Comparison of ENCODE assay signal across 13 cellular contexts in the genomic region with DNA sequence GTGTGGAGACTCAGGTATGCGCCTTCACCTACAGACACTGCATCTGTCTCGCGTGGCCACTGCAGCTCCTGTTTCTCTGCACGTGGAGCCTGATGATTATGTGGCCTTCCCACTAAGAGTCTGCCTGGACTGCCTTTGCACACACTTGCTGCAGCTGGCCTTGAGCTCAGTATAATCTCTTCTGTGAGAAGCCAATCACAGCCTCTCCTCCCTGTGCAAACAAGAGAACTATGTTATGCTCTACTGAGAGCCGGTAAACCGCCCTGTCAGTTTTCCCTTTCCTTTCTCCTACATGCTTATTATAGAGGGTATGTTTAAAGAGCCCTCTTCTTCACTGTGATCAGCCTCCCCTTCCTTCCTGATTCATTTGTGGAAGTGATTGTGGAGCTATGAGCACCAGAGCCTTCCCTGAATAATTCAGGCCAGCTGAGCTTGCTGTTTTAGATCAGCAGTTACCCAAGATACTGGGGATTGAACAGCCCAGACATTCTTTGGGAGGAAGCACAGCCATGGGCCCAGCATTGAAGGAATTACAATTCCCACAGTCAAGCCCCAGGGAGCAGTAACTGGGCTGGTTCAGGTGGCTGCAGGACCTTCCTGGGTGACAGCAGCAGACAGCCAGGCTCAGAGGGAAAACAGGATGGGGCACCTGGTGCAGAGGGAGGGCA. TPM values are rescaled to one million over a fixed set of nuclear protein-coding genes. Genes with fewer than 3 reads are reported as not detected.
DNase-seq lines count a peak whose midpoint lies in the region; ATAC-seq and TF ChIP-seq lines count a peak whose summit lies in the region.
"Had no signal": no experiment of that assay in that cellular context is flagged by ENCODE, and none has a peak within 500 bp of the region (broad histone marks: within the 10 kb centered on the region; RNA-seq: fewer than 3 reads in every experiment).

No MANE protein-coding gene starts in this region.

- peaks cover 25% of the 10 kb centered on the region for H3K4me1 ChIP-seq in SJCRH30

- H3K27me3 ChIP-seq in SJCRH30, result peaks cover 12% of the 10 kb centered on the region
- peaks cover 18% of the 10 kb centered on the region for H3K27me3 ChIP-seq in H7 (ENCODE audit: control insufficient read depth, insufficient read depth, low read length)

- H3K36me3 ChIP-seq in SJCRH30, result no peaks in the 10 kb centered on the region
- H3K36me3 ChIP-seq in H7 (replicated peaks; ENCODE audit: control insufficient read depth, insufficient read depth, low read length), result no peaks in the 10 kb centered on the region
- H3K36me3 ChIP-seq: uterus had no signal

- no peak for TF ChIP-seq CTCF in 22Rv1 (IDR thresholded peaks at IDR 0.05)

- H3K27ac ChIP-seq in 22Rv1 (0 out of 2 replicates have a peak overlapping the region, but pooled peaks have one; percentile 17), SJCRH30 (no peak overlapping the region)
- H3K27ac ChIP-seq: uterus had no signal

- no peak for ATAC-seq in GM21423 (IDR thresholded peaks at IDR 0.05; ENCODE audit: unreplicated experiment)
- ATAC-seq: Panc1 had no signal

- peak; percentile 71 for DNase-seq in NCI-H1417 treated with DMSO at 0.1 percent for 48 hours (lab: John Stamatoyannopoulos, UW)
- peak; percentile 48 to 67 for DNase-seq in SJCRH30
- DNase-seq in iris pigment epithelial cell (ENCODE audit: low read depth), result peak; percentile 17
- DNase-seq in AG20443 (ENCODE audit: low spot score), result no peak
- DNase-seq in H7, result no peak
- no peak for DNase-seq in glomerular visceral epithelial cell (ENCODE audit: extremely low spot score)
- DNase-seq: activated gamma-delta T cell treated with Interleukin-2 at 50 U/mL for 16 hours; effector CD4-positive, alpha-beta T cell; KG1; uterus had no signal

- H3K4me3 ChIP-seq in SJCRH30, result no peak overlapping the region
- no peak overlapping the region for H3K4me3 ChIP-seq in H7 (ENCODE audit: insufficient read depth, low read depth, low read length)
- H3K4me3 ChIP-seq: uterus had no signal

- H3K9me3 ChIP-seq in SJCRH30 (replicated peaks), result no peaks in the 10 kb centered on the region
- H3K9me3 ChIP-seq: uterus had no signal

RNA-seq across cellular contexts. Expression of a gene that starts 3.7 kb away (rescaled TPM):
- total RNA-seq in SJCRH30 (2014; rRNA removed; shearing (Covaris generic)), result 7.8 and 8.9 TPM in 2 replicates
- total RNA-seq in H7 (2014; rRNA removed; shearing (Covaris generic)), result 0.87 and 1.3 TPM in 2 replicates

Comparison
In these comparisons a context has a peak if more than half of its experiments do, and no peak if none do; other contexts are left out.
1. DNase-seq: peak in NCI-H1417 treated with DMSO at 0.1 percent for 48 hours (single experiment), SJCRH30 (2 of 2) and iris pigment epithelial cell (single experiment); none in AG20443 (single experiment), H7 (single experiment) and glomerular visceral epithelial cell (single experiment).